Comparison of ENCODE assay signal across 8 cellular contexts in genomic region chr1:100539836-100540536, GRCh38.
DNase-seq lines count a peak whose midpoint lies in the region; ATAC-seq lines count a peak whose summit lies in the region.

No MANE protein-coding gene starts in this region.

- H3K27me3 ChIP-seq in adipocyte (replicated peaks; ENCODE audit: control insufficient read depth, insufficient read depth, low read length) (peaks cover 34% of the 10 kb centered on the region), iPS-18a (ENCODE audit: control insufficient read depth, insufficient read depth, low read length) (peaks cover 70% of the 10 kb centered on the region)

- DNase-seq in AG08396 (ENCODE audit: low spot score) = peak; percentile 55
- DNase-seq in adipocyte (ENCODE audit: low read depth) = peak; percentile 44
- DNase-seq in stimulated activated effector memory CD8-positive, alpha-beta T cell treated with anti-CD3 and anti-CD28 coated beads, Interleukin-12 subunit alpha, Interleukin-12 subunit beta, amount 100 ng/mL, for 72 hours (ENCODE audit: low spot score in 2 of 2) = peak in 1 of 2 donors; percentile 63
- no peak for DNase-seq in stimulated activated naive CD4-positive, alpha-beta T cell treated with Interleukin-2 at 50 U/mL for 16 hours (lab: John Stamatoyannopoulos, UW)
- no peak for DNase-seq in effector CD8-positive, alpha-beta T cell (lab: John Stamatoyannopoulos, UW)
- DNase-seq in amniotic stem cell (lab: John Stamatoyannopoulos, UW) = no peak

- ATAC-seq in GM18909 (IDR thresholded peaks at IDR 0.05; ENCODE audit: poor library complexity, unreplicated experiment) = peak; percentile 9
- ATAC-seq in stimulated activated effector memory CD8-positive, alpha-beta T cell treated with anti-CD3 and anti-CD28 coated beads, Interleukin-12 subunit alpha, Interleukin-12 subunit beta, amount 100 ng/mL, for 72 hours = peak; percentile 53

- H3K4me3 Mint-ChIP-seq in stimulated activated effector memory CD8-positive, alpha-beta T cell treated with anti-CD3 and anti-CD28 coated beads, Interleukin-12 subunit alpha, Interleukin-12 subunit beta, amount 100 ng/mL, for 72 hours = peak overlapping the region; percentile 58

- H3K9me3 ChIP-seq in adipocyte (ENCODE audit: control insufficient read depth, low read length) = no peaks in the 10 kb centered on the region
- H3K9me3 ChIP-seq in iPS-18a (ENCODE audit: control insufficient read depth, low read depth, low read length) = no peaks in the 10 kb centered on the region

- H3K9ac ChIP-seq in adipocyte (ENCODE audit: low read length) (no peak overlapping the region), iPS-18a (ENCODE audit: low read length) (no peak overlapping the region)

- no peaks in the 10 kb centered on the region for H3K9me3 Mint-ChIP-seq in stimulated activated effector memory CD8-positive, alpha-beta T cell treated with anti-CD3 and anti-CD28 coated beads, Interleukin-12 subunit alpha, Interleukin-12 subunit beta, amount 100 ng/mL, for 72 hours

- no peaks in the 10 kb centered on the region for H3K36me3 Mint-ChIP-seq in stimulated activated effector memory CD8-positive, alpha-beta T cell treated with anti-CD3 and anti-CD28 coated beads, Interleukin-12 subunit alpha, Interleukin-12 subunit beta, amount 100 ng/mL, for 72 hours

- H3K4me1 Mint-ChIP-seq in stimulated activated effector memory CD8-positive, alpha-beta T cell treated with anti-CD3 and anti-CD28 coated beads, Interleukin-12 subunit alpha, Interleukin-12 subunit beta, amount 100 ng/mL, for 72 hours = peaks cover 29% of the 10 kb centered on the region

- H3K27ac Mint-ChIP-seq in stimulated activated effector memory CD8-positive, alpha-beta T cell treated with anti-CD3 and anti-CD28 coated beads, Interleukin-12 subunit alpha, Interleukin-12 subunit beta, amount 100 ng/mL, for 72 hours = no peak overlapping the region

- H3K4me1 ChIP-seq in adipocyte (ENCODE audit: control insufficient read depth, insufficient read depth, low read length) = peaks cover 10% of the 10 kb centered on the region
- peaks cover 11% of the 10 kb centered on the region for H3K4me1 ChIP-seq in iPS-18a (ENCODE audit: control insufficient read depth, low read depth, low read length)

- H3K4me3 ChIP-seq in adipocyte (ENCODE audit: low read length) = peak overlapping the region; percentile 67
- peak overlapping the region; percentile 42 for H3K4me3 ChIP-seq in iPS-18a (ENCODE audit: low read length)

- H3K27ac ChIP-seq in iPS-18a (ENCODE audit: low read length) = no peak overlapping the region

- H3K36me3 ChIP-seq in adipocyte (ENCODE audit: control insufficient read depth, insufficient read depth, low read length, severe bottlenecking) (no peaks in the 10 kb centered on the region), iPS-18a (ENCODE audit: control insufficient read depth, low read depth, low read length) (no peaks in the 10 kb centered on the region)

Comparison
In these comparisons a context has a peak if more than half of its experiments do, and no peak if none do; other contexts are left out.
1. DNase-seq: peak in AG08396 (single experiment) and adipocyte (single experiment); none in stimulated activated naive CD4-positive, alpha-beta T cell treated with Interleukin-2 at 50 U/mL for 16 hours (single experiment), effector CD8-positive, alpha-beta T cell (single experiment) and amniotic stem cell (single experiment).